Comparison of ENCODE assay signal across 9 cellular contexts in genomic region chr17:79045830-79046500, GRCh38. TPM values are rescaled to one million over a fixed set of nuclear protein-coding genes. Genes with fewer than 3 reads are reported as not detected.
A peak's percentile ranks its signal among the peaks of the same experiment; 100 is the strongest.
DNase-seq lines count a peak whose midpoint lies in the region; ATAC-seq, FAIRE-seq and TF ChIP-seq lines count a peak whose summit lies in the region.
"Had no signal": no experiment of that assay in that cellular context is flagged by ENCODE, and none has a peak within 500 bp of the region (broad histone marks: within the 10 kb centered on the region; RNA-seq: fewer than 3 reads in every experiment).

No MANE protein-coding gene starts in this region.

- H3K9me2 ChIP-seq in Karpas-422 (replicated peaks; ENCODE audit: insufficient read depth, low read length): no peaks in the 10 kb centered on the region

- DNase-seq in D721Med (ENCODE audit: insufficient read length, low spot score): peak; percentile 90
- peak; percentile 79 for DNase-seq in Karpas-422
- peak; percentile 71 for DNase-seq in RWPE1 (ENCODE audit: low spot score)
- DNase-seq in activated effector memory CD4-positive, alpha-beta T cell treated with anti-CD3 and anti-CD28 coated beads, Interleukin-2, amount 50 U/mL, for 16 hours: peak; percentile 84
- peak; percentile 75 to 87 for DNase-seq in frontal cortex (ENCODE audit: low spot score in 2 of 2)
- peak; percentile 92 for DNase-seq in osteocyte (ENCODE audit: extremely low spot score, unreplicated experiment)
- peak; percentile 81 to 95 for DNase-seq in upper lobe of left lung

- TF ChIP-seq CTCF in D721Med (IDR thresholded peaks at IDR 0.05; ENCODE audit: insufficient read depth, missing control alignments): peak; percentile 96
- TF ChIP-seq CTCF in RWPE1 (conservative IDR thresholded peaks at IDR 0.05; ENCODE audit: low read depth): peak; percentile 98
- peak; percentile 95 for TF ChIP-seq CTCF in osteocyte (IDR thresholded peaks at IDR 0.05)
- peak; percentile 83 to 93 (median 89) for TF ChIP-seq CTCF in upper lobe of left lung (IDR thresholded peaks at IDR 0.05)

- H3K4me1 ChIP-seq in Karpas-422 (ENCODE audit: low read length) (peaks cover under 1% of the 10 kb centered on the region; the same call in 1 of the 2 replicates), upper lobe of left lung (peaks cover 0 to 9% (median 5%) of the 10 kb centered on the region in 4 donors)

- H3K9me3 ChIP-seq in Karpas-422 (ENCODE audit: low read length): no peaks in the 10 kb centered on the region
- H3K9me3 ChIP-seq in upper lobe of left lung: no peaks in the 10 kb centered on the region

- H3K79me2 ChIP-seq in Karpas-422 (ENCODE audit: low read length): no peaks in the 10 kb centered on the region

- POLR2A ChIA-PET in RWPE1 (lab: Yijun Ruan, JAX; ENCODE audit: low non-redundant PET): no interaction called here

- no peak overlapping the region for H2AFZ ChIP-seq in Karpas-422 (ENCODE audit: low read length)

- H3K9me3 Mint-ChIP-seq in osteocyte (ENCODE audit: unreplicated experiment): no peaks in the 10 kb centered on the region

- H3K4me3 Mint-ChIP-seq in osteocyte (ENCODE audit: unreplicated experiment): no peak overlapping the region

- TF ChIP-seq POLR2A in upper lobe of left lung (IDR thresholded peaks at IDR 0.05): no peak

- H3K4me1 Mint-ChIP-seq in osteocyte (ENCODE audit: unreplicated experiment): peaks cover 33% of the 10 kb centered on the region

- H3K27ac Mint-ChIP-seq in osteocyte (ENCODE audit: unreplicated experiment): no peak overlapping the region

- no peaks in the 10 kb centered on the region for H4K20me1 ChIP-seq in Karpas-422 (ENCODE audit: insufficient read depth, low read depth, low read length)

- H3K36me3 Mint-ChIP-seq in osteocyte (ENCODE audit: unreplicated experiment): peaks cover 45% of the 10 kb centered on the region

- CTCF ChIA-PET in RWPE1 (lab: Yijun Ruan, JAX): interaction anchor here (0.5 to 2.6 kb wide), 23 partner anchors 8 to 796 kb away, joined by 3 to 26 read pairs (median 4); partner anchors contain the start of gene ENGASE

- peaks cover 6% of the 10 kb centered on the region for H3K27me3 Mint-ChIP-seq in osteocyte (ENCODE audit: unreplicated experiment)

- no peak overlapping the region for H3K27ac ChIP-seq in Karpas-422 (ENCODE audit: low read length)
- no peak overlapping the region for H3K27ac ChIP-seq in RWPE1
- no peak overlapping the region for H3K27ac ChIP-seq in upper lobe of left lung

- FAIRE-seq in D721Med (lab: Jason Lieb, UNC): no peak
- FAIRE-seq in frontal cortex (lab: Jason Lieb, UNC): no peak

- no peak overlapping the region for H3K4me3 ChIP-seq in Karpas-422 (ENCODE audit: low read length)
- no peak overlapping the region for H3K4me3 ChIP-seq in upper lobe of left lung

- H3K36me3 ChIP-seq in Karpas-422 (ENCODE audit: insufficient read depth, low read length): no peaks in the 10 kb centered on the region
- peaks cover 0 to 26% (median 2%) of the 10 kb centered on the region in 4 donors for H3K36me3 ChIP-seq in upper lobe of left lung

- 34 to 60% methylated on average over 14 to 22 of the region's 22 CpGs for WGBS in upper lobe of left lung, 2 donors

- H3K27me3 ChIP-seq in Karpas-422 (ENCODE audit: low read length) (no peaks in the 10 kb centered on the region), upper lobe of left lung (no peaks in the 10 kb centered on the region)

- no peak for TF ChIP-seq EP300 in upper lobe of left lung (IDR thresholded peaks at IDR 0.05)

- H3K9ac ChIP-seq in Karpas-422 (ENCODE audit: low read length): no peak overlapping the region

- H3K4me2 ChIP-seq in Karpas-422 (ENCODE audit: low read depth, low read length, poor library complexity, severe bottlenecking): no peak overlapping the region

- ATAC-seq in upper lobe of left lung (ENCODE audit: low FRiP score in 2 of 2) (peak; percentile 72 to 84), HG02610 (IDR thresholded peaks at IDR 0.05; ENCODE audit: unreplicated experiment) (no peak)

RNA-seq across cellular contexts. Expression of gene C1QTNF1, which starts 22.0 kb away (rescaled TPM):
- not detected in 2 replicates for total RNA-seq in Karpas-422 (2014; rRNA removed; shearing (Covaris generic); ENCODE audit: low replicate concordance)
- total RNA-seq in frontal cortex: 0.41 TPM
- 196 and 203 TPM in 2 replicates for total RNA-seq in osteocyte
- 10 to 100 TPM in 4 of 6 donors, 1 to 10 TPM in 2; 9.3 to 30.4 (median 14.1) TPM for total RNA-seq in upper lobe of left lung
- total RNA-seq: T-helper 1 cell treated with Interleukin-12 subunit alpha and Interleukin-12 subunit beta and Interleukin-4 antibody, amounts not matched to agents 30 ng/mL and 1 ng/mL, for 36 hours had no signal

RNA-seq across cellular contexts. Expression of gene ENGASE, which starts 28.7 kb away (rescaled TPM):
- total RNA-seq in Karpas-422 (2014; rRNA removed; shearing (Covaris generic); ENCODE audit: low replicate concordance): 11.0 and 16.6 TPM in 2 replicates
- total RNA-seq in frontal cortex (11.0 TPM), osteocyte (36.3 and 38.4 TPM in 2 replicates), upper lobe of left lung (100 to 1,000 TPM in 2 of 6 donors, 10 to 100 TPM in 4; 17.2 to 320 (median 55.9) TPM)

RNA-seq across cellular contexts. Expression of gene CANT1, which starts 36.4 kb away (rescaled TPM):
- 22.7 and 27.6 TPM in 2 replicates for total RNA-seq in Karpas-422 (2014; rRNA removed; shearing (Covaris generic); ENCODE audit: low replicate concordance)
- total RNA-seq in frontal cortex: 17.5 TPM
- 61.1 and 62.3 TPM in 2 replicates for total RNA-seq in osteocyte
- total RNA-seq in upper lobe of left lung: 10 to 100 TPM; 19.5 to 77.8 (median 38.6) TPM
